1 cellular context compared by ENCODE assay signal in genomic region chr6:110980227-110980626, GRCh38.
TF ChIP-seq lines count a peak whose summit lies in the region.

No MANE protein-coding gene starts in this region.

TF ChIP-seq in K562, 482 proteins besides CTCF, POLR2A, EP300 and RAD21:
- TF ChIP-seq MCM5 (IDR thresholded peaks at IDR 0.05; ENCODE audit: low read depth), result no peak
- no peak for TF ChIP-seq EHMT2 (IDR thresholded peaks at IDR 0.05)
- peak; percentile 62 for TF ChIP-seq ATF3 (IDR thresholded peaks at IDR 0.05)
- TF ChIP-seq ATF3 (CRISPR knock-in tag; conservative IDR thresholded peaks at IDR 0.05), result no peak
- TF ChIP-seq MCM7 (IDR thresholded peaks at IDR 0.05), result no peak
- no peak for TF ChIP-seq SP2 (IDR thresholded peaks at IDR 0.05; ENCODE audit: extremely low read depth, low read depth, low read length, poor library complexity, severe bottlenecking)
- no peak for TF ChIP-seq ZSCAN32 (CRISPR knock-in tag; IDR thresholded peaks at IDR 0.05)
- 0 out of 2 replicates have a peak, but pooled peaks have one; percentile 22 for TF ChIP-seq SUPT5H (IDR thresholded peaks at IDR 0.05)
- TF ChIP-seq HDAC8 (tag; IDR thresholded peaks at IDR 0.05), result no peak
- TF ChIP-seq ZSCAN29 (IDR thresholded peaks at IDR 0.05), result no peak
- TF ChIP-seq ZBTB43 (CRISPR knock-in tag; IDR thresholded peaks at IDR 0.05), result no peak
- no peak for TF ChIP-seq ATF4 (CRISPR knock-in tag; IDR thresholded peaks at IDR 0.05)
- no peak for TF ChIP-seq IRF9 (tag; IDR thresholded peaks at IDR 0.05)
- TF ChIP-seq NR3C1 (CRISPR knock-in tag; IDR thresholded peaks at IDR 0.05), result no peak
- TF ChIP-seq TAF1 (IDR thresholded peaks at IDR 0.05; ENCODE audit: control insufficient read depth, extremely low read depth, insufficient read depth, low read length, severe bottlenecking), result no peak
TF ChIP-seq in K562: peak in this region for 2.
